1 cellular context compared by ENCODE assay signal in the genomic region with DNA sequence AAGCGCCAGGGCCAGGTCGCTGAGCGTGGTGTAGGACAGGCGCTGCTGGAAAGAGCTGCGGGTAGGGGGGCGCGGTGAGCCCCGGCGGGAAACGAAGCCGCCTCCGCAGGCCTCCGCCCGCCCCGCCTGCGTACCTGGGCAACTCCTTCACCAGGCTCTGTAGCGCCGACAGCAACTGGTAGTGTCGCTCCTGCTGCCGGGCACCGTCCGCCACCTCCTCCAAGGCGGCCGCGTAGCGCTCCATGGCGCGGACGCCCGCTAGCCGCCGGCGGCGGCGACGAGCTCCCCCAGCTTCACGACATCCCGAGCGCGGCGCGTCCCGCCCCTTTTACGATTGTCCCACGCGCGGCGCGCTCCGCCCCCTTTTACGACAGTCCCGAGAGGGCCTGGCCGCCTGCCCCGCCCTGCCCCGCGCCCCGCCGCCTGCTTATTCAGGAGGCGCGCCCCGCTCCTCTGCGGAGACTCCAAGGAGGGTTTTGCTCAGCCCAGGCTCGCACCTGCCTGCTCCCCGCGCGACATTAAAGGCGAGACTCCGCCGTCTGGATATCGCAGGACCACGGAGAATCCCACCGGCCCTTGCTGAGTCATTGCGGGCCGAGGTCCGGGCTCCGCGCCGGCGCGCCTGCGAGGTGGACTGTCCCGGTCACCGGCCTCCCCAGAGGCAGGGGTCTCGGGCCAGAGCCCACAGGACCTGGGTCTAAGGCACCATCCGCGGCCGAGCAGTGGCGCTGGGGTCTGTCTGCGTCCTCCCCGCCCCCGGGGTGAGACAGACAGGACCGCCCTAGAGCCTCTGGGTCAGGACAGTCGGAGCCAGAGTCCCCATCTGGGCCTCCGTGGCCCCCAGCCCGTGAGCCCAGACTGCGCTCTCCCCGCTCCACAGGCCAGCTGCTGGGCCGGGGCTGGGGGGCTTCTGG.
TF ChIP-seq lines count a peak whose summit lies in the region.

A gene (minus strand): TSS at position 316 of the 914 bp plus-strand sequence. CDS start 72 bp downstream, at position 244.

TF ChIP-seq in GM12878, 131 proteins besides CTCF, POLR2A, EP300 and RAD21 (continued from another document):
- peak; percentile 31; the same call in 1 of the 2 replicates for TF ChIP-seq TAF1 (IDR thresholded peaks at IDR 0.05; ENCODE audit: borderline replicate concordance, low read depth, low read length)
- TF ChIP-seq HCFC1 (IDR thresholded peaks at IDR 0.05; ENCODE audit: low read length): no peak
- TF ChIP-seq, protein P1, sequence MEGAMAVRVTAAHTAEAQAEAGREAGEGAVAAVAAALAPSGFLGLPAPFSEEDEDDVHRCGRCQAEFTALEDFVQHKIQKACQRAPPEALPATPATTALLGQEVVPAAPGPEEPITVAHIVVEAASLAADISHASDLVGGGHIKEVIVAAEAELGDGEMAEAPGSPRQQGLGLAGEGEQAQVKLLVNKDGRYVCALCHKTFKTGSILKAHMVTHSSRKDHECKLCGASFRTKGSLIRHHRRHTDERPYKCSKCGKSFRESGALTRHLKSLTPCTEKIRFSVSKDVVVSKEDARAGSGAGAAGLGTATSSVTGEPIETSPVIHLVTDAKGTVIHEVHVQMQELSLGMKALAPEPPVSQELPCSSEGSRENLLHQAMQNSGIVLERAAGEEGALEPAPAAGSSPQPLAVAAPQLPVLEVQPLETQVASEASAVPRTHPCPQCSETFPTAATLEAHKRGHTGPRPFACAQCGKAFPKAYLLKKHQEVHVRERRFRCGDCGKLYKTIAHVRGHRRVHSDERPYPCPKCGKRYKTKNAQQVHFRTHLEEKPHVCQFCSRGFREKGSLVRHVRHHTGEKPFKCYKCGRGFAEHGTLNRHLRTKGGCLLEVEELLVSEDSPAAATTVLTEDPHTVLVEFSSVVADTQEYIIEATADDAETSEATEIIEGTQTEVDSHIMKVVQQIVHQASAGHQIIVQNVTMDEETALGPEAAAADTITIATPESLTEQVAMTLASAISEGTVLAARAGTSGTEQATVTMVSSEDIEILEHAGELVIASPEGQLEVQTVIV (IDR thresholded peaks at IDR 0.05; ENCODE audit: borderline replicate concordance, partially characterized antibody): peak; percentile 98
- TF ChIP-seq JUND (IDR thresholded peaks at IDR 0.05; ENCODE audit: low read depth, low read length): no peak
- TF ChIP-seq IKZF1 (conservative IDR thresholded peaks at IDR 0.05): peak; percentile 48; the same call in 1 of the 2 replicates
- TF ChIP-seq, protein P2, sequence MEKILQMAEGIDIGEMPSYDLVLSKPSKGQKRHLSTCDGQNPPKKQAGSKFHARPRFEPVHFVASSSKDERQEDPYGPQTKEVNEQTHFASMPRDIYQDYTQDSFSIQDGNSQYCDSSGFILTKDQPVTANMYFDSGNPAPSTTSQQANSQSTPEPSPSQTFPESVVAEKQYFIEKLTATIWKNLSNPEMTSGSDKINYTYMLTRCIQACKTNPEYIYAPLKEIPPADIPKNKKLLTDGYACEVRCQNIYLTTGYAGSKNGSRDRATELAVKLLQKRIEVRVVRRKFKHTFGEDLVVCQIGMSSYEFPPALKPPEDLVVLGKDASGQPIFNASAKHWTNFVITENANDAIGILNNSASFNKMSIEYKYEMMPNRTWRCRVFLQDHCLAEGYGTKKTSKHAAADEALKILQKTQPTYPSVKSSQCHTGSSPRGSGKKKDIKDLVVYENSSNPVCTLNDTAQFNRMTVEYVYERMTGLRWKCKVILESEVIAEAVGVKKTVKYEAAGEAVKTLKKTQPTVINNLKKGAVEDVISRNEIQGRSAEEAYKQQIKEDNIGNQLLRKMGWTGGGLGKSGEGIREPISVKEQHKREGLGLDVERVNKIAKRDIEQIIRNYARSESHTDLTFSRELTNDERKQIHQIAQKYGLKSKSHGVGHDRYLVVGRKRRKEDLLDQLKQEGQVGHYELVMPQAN (conservative IDR thresholded peaks at IDR 0.05): 0 out of 2 replicates have a peak, but pooled peaks have one; percentile 46
- no peak for TF ChIP-seq HDAC2 (IDR thresholded peaks at IDR 0.05)
- TF ChIP-seq ZBED1 (IDR thresholded peaks at IDR 0.05; ENCODE audit: borderline replicate concordance): 0 out of 2 replicates have a peak, but pooled peaks have one; percentile 65
- TF ChIP-seq, protein P3, sequence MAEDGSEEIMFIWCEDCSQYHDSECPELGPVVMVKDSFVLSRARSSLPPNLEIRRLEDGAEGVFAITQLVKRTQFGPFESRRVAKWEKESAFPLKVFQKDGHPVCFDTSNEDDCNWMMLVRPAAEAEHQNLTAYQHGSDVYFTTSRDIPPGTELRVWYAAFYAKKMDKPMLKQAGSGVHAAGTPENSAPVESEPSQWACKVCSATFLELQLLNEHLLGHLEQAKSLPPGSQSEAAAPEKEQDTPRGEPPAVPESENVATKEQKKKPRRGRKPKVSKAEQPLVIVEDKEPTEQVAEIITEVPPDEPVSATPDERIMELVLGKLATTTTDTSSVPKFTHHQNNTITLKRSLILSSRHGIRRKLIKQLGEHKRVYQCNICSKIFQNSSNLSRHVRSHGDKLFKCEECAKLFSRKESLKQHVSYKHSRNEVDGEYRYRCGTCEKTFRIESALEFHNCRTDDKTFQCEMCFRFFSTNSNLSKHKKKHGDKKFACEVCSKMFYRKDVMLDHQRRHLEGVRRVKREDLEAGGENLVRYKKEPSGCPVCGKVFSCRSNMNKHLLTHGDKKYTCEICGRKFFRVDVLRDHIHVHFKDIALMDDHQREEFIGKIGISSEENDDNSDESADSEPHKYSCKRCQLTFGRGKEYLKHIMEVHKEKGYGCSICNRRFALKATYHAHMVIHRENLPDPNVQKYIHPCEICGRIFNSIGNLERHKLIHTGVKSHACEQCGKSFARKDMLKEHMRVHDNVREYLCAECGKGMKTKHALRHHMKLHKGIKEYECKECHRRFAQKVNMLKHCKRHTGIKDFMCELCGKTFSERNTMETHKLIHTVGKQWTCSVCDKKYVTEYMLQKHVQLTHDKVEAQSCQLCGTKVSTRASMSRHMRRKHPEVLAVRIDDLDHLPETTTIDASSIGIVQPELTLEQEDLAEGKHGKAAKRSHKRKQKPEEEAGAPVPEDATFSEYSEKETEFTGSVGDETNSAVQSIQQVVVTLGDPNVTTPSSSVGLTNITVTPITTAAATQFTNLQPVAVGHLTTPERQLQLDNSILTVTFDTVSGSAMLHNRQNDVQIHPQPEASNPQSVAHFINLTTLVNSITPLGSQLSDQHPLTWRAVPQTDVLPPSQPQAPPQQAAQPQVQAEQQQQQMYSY (CRISPR knock-in tag; IDR thresholded peaks at IDR 0.05): no peak
- TF ChIP-seq GATAD2B (conservative IDR thresholded peaks at IDR 0.05; ENCODE audit: low read depth): 0 out of 2 replicates have a peak, but pooled peaks have one; percentile 55
- peak; percentile 9 to 12; a peak in 1 of 3 replicates for TF ChIP-seq EGR1 (IDR thresholded peaks at IDR 0.05; ENCODE audit: borderline replicate concordance in 1 of 2, low read depth in 2 of 2, low read length in 2 of 2)
- TF ChIP-seq, protein P4, sequence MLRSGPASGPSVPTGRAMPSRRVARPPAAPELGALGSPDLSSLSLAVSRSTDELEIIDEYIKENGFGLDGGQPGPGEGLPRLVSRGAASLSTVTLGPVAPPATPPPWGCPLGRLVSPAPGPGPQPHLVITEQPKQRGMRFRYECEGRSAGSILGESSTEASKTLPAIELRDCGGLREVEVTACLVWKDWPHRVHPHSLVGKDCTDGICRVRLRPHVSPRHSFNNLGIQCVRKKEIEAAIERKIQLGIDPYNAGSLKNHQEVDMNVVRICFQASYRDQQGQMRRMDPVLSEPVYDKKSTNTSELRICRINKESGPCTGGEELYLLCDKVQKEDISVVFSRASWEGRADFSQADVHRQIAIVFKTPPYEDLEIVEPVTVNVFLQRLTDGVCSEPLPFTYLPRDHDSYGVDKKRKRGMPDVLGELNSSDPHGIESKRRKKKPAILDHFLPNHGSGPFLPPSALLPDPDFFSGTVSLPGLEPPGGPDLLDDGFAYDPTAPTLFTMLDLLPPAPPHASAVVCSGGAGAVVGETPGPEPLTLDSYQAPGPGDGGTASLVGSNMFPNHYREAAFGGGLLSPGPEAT (IDR thresholded peaks at IDR 0.05; ENCODE audit: low read depth): no peak
- TF ChIP-seq RCOR1 (conservative IDR thresholded peaks at IDR 0.05; ENCODE audit: low read depth, low read length): no peak
- peak; percentile 70; the same call in 1 of the 2 replicates for TF ChIP-seq CREB1 (IDR thresholded peaks at IDR 0.05; ENCODE audit: low read depth)
- TF ChIP-seq, protein P5, sequence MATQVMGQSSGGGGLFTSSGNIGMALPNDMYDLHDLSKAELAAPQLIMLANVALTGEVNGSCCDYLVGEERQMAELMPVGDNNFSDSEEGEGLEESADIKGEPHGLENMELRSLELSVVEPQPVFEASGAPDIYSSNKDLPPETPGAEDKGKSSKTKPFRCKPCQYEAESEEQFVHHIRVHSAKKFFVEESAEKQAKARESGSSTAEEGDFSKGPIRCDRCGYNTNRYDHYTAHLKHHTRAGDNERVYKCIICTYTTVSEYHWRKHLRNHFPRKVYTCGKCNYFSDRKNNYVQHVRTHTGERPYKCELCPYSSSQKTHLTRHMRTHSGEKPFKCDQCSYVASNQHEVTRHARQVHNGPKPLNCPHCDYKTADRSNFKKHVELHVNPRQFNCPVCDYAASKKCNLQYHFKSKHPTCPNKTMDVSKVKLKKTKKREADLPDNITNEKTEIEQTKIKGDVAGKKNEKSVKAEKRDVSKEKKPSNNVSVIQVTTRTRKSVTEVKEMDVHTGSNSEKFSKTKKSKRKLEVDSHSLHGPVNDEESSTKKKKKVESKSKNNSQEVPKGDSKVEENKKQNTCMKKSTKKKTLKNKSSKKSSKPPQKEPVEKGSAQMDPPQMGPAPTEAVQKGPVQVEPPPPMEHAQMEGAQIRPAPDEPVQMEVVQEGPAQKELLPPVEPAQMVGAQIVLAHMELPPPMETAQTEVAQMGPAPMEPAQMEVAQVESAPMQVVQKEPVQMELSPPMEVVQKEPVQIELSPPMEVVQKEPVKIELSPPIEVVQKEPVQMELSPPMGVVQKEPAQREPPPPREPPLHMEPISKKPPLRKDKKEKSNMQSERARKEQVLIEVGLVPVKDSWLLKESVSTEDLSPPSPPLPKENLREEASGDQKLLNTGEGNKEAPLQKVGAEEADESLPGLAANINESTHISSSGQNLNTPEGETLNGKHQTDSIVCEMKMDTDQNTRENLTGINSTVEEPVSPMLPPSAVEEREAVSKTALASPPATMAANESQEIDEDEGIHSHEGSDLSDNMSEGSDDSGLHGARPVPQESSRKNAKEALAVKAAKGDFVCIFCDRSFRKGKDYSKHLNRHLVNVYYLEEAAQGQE (IDR thresholded peaks at IDR 0.05; ENCODE audit: low read depth, low read length): no peak
- TF ChIP-seq, protein P6, sequence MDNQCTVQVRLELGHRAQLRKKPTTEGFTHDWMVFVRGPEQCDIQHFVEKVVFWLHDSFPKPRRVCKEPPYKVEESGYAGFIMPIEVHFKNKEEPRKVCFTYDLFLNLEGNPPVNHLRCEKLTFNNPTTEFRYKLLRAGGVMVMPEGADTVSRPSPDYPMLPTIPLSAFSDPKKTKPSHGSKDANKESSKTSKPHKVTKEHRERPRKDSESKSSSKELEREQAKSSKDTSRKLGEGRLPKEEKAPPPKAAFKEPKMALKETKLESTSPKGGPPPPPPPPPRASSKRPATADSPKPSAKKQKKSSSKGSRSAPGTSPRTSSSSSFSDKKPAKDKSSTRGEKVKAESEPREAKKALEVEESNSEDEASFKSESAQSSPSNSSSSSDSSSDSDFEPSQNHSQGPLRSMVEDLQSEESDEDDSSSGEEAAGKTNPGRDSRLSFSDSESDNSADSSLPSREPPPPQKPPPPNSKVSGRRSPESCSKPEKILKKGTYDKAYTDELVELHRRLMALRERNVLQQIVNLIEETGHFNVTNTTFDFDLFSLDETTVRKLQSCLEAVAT (IDR thresholded peaks at IDR 0.05): no peak
- TF ChIP-seq, protein P7, sequence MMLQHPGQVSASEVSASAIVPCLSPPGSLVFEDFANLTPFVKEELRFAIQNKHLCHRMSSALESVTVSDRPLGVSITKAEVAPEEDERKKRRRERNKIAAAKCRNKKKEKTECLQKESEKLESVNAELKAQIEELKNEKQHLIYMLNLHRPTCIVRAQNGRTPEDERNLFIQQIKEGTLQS (IDR thresholded peaks at IDR 0.05; ENCODE audit: borderline replicate concordance, extremely low read depth, low read depth, low read length): peak; percentile 44; the same call in 1 of the 2 replicates
- TF ChIP-seq, protein P8, sequence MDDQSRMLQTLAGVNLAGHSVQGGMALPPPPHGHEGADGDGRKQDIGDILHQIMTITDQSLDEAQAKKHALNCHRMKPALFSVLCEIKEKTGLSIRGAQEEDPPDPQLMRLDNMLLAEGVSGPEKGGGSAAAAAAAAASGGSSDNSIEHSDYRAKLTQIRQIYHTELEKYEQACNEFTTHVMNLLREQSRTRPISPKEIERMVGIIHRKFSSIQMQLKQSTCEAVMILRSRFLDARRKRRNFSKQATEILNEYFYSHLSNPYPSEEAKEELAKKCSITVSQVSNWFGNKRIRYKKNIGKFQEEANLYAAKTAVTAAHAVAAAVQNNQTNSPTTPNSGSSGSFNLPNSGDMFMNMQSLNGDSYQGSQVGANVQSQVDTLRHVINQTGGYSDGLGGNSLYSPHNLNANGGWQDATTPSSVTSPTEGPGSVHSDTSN (IDR thresholded peaks at IDR 0.05; ENCODE audit: insufficient replicate concordance, low read depth, low read length): no peak
- TF ChIP-seq KDM1A (IDR thresholded peaks at IDR 0.05; ENCODE audit: borderline replicate concordance): no peak
- peak; percentile 22; the same call in 1 of the 2 replicates for TF ChIP-seq RUNX3 (IDR thresholded peaks at IDR 0.05; ENCODE audit: low read length)
- no peak for TF ChIP-seq CBFB (IDR thresholded peaks at IDR 0.05; ENCODE audit: low read depth)
- 0 out of 2 replicates have a peak, but pooled peaks have one; percentile 25 for TF ChIP-seq PAX5 (IDR thresholded peaks at IDR 0.05; ENCODE audit: borderline replicate concordance, low read depth, low read length)
- TF ChIP-seq MXI1 (IDR thresholded peaks at IDR 0.05; ENCODE audit: low read depth, low read length): peak; percentile 64
- TF ChIP-seq PAX8 (IDR thresholded peaks at IDR 0.05): no peak
